In genomic region chr15:71732636-71733035, GRCh38 we compare ENCODE assay signal across 24 cellular contexts.
DNase-seq lines count a peak whose midpoint lies in the region; ATAC-seq and TF ChIP-seq lines count a peak whose summit lies in the region.
"Had no signal": no experiment of that assay in that cellular context is flagged by ENCODE, and none has a peak within 500 bp of the region (broad histone marks: within the 10 kb centered on the region; RNA-seq: fewer than 3 reads in every experiment).

No MANE protein-coding gene starts in this region.

- H3K9me3 ChIP-seq in Peyer's patch: no peaks in the 10 kb centered on the region
- H3K9me3 ChIP-seq in mucosa of rectum (ENCODE audit: control insufficient read depth in 2 of 2, low read length in 2 of 2): no peaks in the 10 kb centered on the region
- H3K9me3 ChIP-seq: A549; BLaER1 treated with 17β-estradiol and CSF1 and Interleukin-3, amounts not matched to agents 10 nM and 100 nM had no signal

- no peak overlapping the region for H3K9ac ChIP-seq in mucosa of rectum (ENCODE audit: low read depth in 1 of 2, low read length in 2 of 2)
- H3K9ac ChIP-seq: BLaER1 treated with 17β-estradiol and CSF1 and Interleukin-3, amounts not matched to agents 10 nM and 100 nM had no signal

- H3K27me3 ChIP-seq in Peyer's patch: no peaks in the 10 kb centered on the region
- no peaks in the 10 kb centered on the region for H3K27me3 ChIP-seq in mucosa of rectum (ENCODE audit: control insufficient read depth in 2 of 2, insufficient read depth in 2 of 2, low read length in 2 of 2)
- H3K27me3 ChIP-seq: BLaER1 treated with 17β-estradiol and CSF1 and Interleukin-3, amounts not matched to agents 10 nM and 100 nM had no signal

- TF ChIP-seq CTCF in Peyer's patch (IDR thresholded peaks at IDR 0.05): no peak

- H3K36me3 ChIP-seq in Peyer's patch: no peaks in the 10 kb centered on the region
- no peaks in the 10 kb centered on the region for H3K36me3 ChIP-seq in mucosa of rectum (ENCODE audit: control insufficient read depth in 2 of 2, insufficient read depth in 2 of 2, low read length in 2 of 2)
- H3K36me3 ChIP-seq: BLaER1 treated with 17β-estradiol and CSF1 and Interleukin-3, amounts not matched to agents 10 nM and 100 nM had no signal

- H3K4me3 ChIP-seq in Peyer's patch (no peak overlapping the region), mucosa of rectum (ENCODE audit: low read length in 2 of 2) (no peak overlapping the region)
- H3K4me3 ChIP-seq: A549; BLaER1 treated with 17β-estradiol and CSF1 and Interleukin-3, amounts not matched to agents 10 nM and 100 nM; PC-9 had no signal

- TF ChIP-seq POLR2A in Peyer's patch (IDR thresholded peaks at IDR 0.05): no peak

- ATAC-seq in left lobe of liver: peak; percentile 88
- ATAC-seq: A549, HCT116 had no signal

- H3K27ac ChIP-seq in Peyer's patch (peak overlapping the region in 2 of 4 donors; percentile 37 to 77), mucosa of rectum (ENCODE audit: low read depth in 2 of 2, low read length in 2 of 2) (peak overlapping the region; percentile 25 to 53), caudate nucleus (ENCODE audit: low read depth, low read length) (no peak overlapping the region)
- H3K27ac ChIP-seq: A549; BLaER1 treated with 17β-estradiol and CSF1 and Interleukin-3, amounts not matched to agents 10 nM and 100 nM; HL-60; PC-9 had no signal

- H3K4me1 ChIP-seq in Peyer's patch (peaks cover 0 to 21% (median 2%) of the 10 kb centered on the region in 4 donors), mucosa of rectum (ENCODE audit: control insufficient read depth in 2 of 2, insufficient read depth in 2 of 2, low read length in 2 of 2) (peaks cover 8 to 26% of the 10 kb centered on the region in 2 donors)

- peak; percentile 47 for DNase-seq in HT-29 (ENCODE audit: low spot score)
- DNase-seq in Peyer's patch: peak in 2 of 3 donors; percentile 63 to 82
- DNase-seq in left lobe of liver (ENCODE audit: low spot score): peak; percentile 92
- no peak for DNase-seq in LoVo (ENCODE audit: low spot score)
- no peak for DNase-seq in COR-L47 (lab: John Stamatoyannopoulos, UW)
- DNase-seq in caudate nucleus (lab: John Stamatoyannopoulos, UW): no peak
- DNase-seq: AML-193; CD4-positive, alpha-beta memory T cell; Karpas-422; NCI-H1092 treated with DMSO at 0.1 percent for 48 hours; NCI-H1436; NCI-H187; NCI-H2081 treated with DMSO at 0.1 percent for 48 hours; NCI-H2171; NCI-H446 treated with DMSO at 0.1 percent for 48 hours; NCI-H526; PC-9; RPMI8226; SHP77 had no signal

Comparison
In these comparisons a context has a peak if more than half of its experiments do, and no peak if none do; other contexts are left out.
1. DNase-seq: peak in HT-29 (single experiment), Peyer's patch (2 of 3) and left lobe of liver (single experiment); none in LoVo (single experiment), COR-L47 (single experiment) and caudate nucleus (0 of 61).